25 cellular contexts compared by ENCODE assay signal in the genomic region with DNA sequence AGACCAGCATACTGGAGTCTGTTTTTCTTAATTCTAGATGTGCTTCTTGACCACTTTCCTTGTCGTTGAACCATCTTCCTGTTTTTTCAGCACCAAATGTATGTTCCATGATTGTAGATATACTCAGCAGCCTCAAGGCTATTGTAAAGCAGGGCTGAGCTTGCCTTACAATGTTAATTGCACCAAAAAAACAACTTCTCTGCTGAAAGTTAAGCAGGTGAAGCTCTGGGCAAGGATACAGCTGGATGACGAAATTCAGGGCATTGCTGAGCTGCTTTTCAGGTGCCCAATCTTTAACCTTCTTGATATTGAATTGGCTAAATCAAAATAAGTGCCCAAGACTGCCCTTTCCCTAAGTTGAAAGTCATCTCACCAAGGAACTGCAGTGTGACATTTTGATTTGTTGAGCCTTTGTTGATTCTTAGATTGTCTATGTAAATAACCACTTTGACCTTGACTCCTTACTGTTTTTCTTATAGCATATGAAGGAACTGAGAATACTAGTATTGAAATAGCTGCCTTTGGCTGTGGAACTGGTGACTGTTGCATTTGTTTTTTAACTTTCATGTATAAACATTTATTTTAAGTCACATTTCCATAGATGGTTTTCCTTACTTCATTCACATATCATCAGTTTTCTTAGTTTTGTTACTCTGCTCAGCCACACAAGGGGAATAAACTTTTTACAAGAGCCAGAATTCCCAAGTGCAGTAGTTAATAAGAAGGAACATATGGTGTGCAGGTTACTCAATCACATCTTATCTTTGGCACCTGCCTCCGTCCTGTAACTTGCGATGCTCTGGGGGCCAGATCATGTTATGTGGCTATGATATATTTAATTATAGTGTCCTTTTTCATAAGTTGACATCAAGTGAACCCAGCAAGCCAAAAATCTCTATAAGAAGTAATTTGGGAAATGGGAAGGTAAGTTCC. TPM values are rescaled to one million over a fixed set of nuclear protein-coding genes. Genes with fewer than 3 reads are reported as not detected.
DNase-seq lines count a peak whose midpoint lies in the region; ATAC-seq, FAIRE-seq and TF ChIP-seq lines count a peak whose summit lies in the region.
"Had no signal": no experiment of that assay in that cellular context is flagged by ENCODE, and none has a peak within 500 bp of the region (broad histone marks: within the 10 kb centered on the region; RNA-seq: fewer than 3 reads in every experiment).

No MANE protein-coding gene starts in this region.

- H3K4me3 Mint-ChIP-seq in naive thymus-derived CD4-positive, alpha-beta T cell = peak overlapping the region in 2 of 10 donors; percentile 13 to 39
- no peak overlapping the region for H3K4me3 Mint-ChIP-seq in immature natural killer cell
- H3K4me3 Mint-ChIP-seq: activated B cell treated with CpG ODN at 0.5 μM for 24 hours; activated CD8-positive, alpha-beta memory T cell treated with anti-CD3 and anti-CD28 coated beads, Interleukin-2, amount 10 ng/mL, durations not matched to agents 7 days and 5 days; activated T-helper 1 cell treated with anti-CD3 and anti-CD28 coated beads, Interleukin-12 subunit alpha, Interleukin-12 subunit beta, Interleukin-2, Interleukin-4 antibody, amounts not matched to agents 30 ng/mL and 10 ng/mL and 1 ng/mL, durations not matched to agents 14 hours and 24 hours and 36 hours; endodermal cell; HFFc6; stimulated activated naive CD8-positive, alpha-beta T cell treated with anti-CD3 and anti-CD28 coated beads, Interleukin-15, Interleukin-2, amounts not matched to agents 100 ng/mL and 50 ng/mL, for 24 hours had no signal

- peaks cover 25 to 70% (median 56%) of the 10 kb centered on the region in 7 donors for H3K4me1 Mint-ChIP-seq in naive thymus-derived CD4-positive, alpha-beta T cell
- H3K4me1 Mint-ChIP-seq in immature natural killer cell = peaks cover 21 to 32% of the 10 kb centered on the region in 2 donors

- H3K4me3 ChIP-seq in HEK293 (ENCODE audit: low read depth, low read length) = no peak overlapping the region
- no peak overlapping the region for H3K4me3 ChIP-seq in epithelial cell of esophagus (ENCODE audit: low read length)
- H3K4me3 ChIP-seq in naive thymus-derived CD4-positive, alpha-beta T cell (ENCODE audit: low read length) = no peak overlapping the region
- H3K4me3 ChIP-seq: cardiac muscle cell, gastrocnemius medialis, SJCRH30, tibial nerve had no signal

- no peak for FAIRE-seq in urothelium cell line (lab: Jason Lieb, UNC)
- FAIRE-seq: GM18507 had no signal

- no peaks in the 10 kb centered on the region for H3K27me3 Mint-ChIP-seq in naive thymus-derived CD4-positive, alpha-beta T cell
- H3K27me3 Mint-ChIP-seq in immature natural killer cell (ENCODE audit: low read depth in 3 of 3) = peaks cover 5% of the 10 kb centered on the region in 3 donors
- H3K27me3 Mint-ChIP-seq: activated B cell treated with CpG ODN at 0.5 μM for 24 hours; activated CD8-positive, alpha-beta memory T cell treated with anti-CD3 and anti-CD28 coated beads, Interleukin-2, amount 10 ng/mL, durations not matched to agents 7 days and 5 days; stimulated activated naive CD8-positive, alpha-beta T cell treated with anti-CD3 and anti-CD28 coated beads, Interleukin-15, Interleukin-2, amounts not matched to agents 100 ng/mL and 50 ng/mL, for 24 hours had no signal

- no peak for ATAC-seq in naive thymus-derived CD4-positive, alpha-beta T cell
- ATAC-seq: activated CD8-positive, alpha-beta memory T cell treated with anti-CD3 and anti-CD28 coated beads, Interleukin-2, amount 10 ng/mL, durations not matched to agents 7 days and 5 days; gastrocnemius medialis had no signal

- peak overlapping the region; percentile 32 for H3K27ac ChIP-seq in HEK293 (ENCODE audit: extremely low read depth, low read depth, low read length)
- H3K27ac ChIP-seq in naive thymus-derived CD4-positive, alpha-beta T cell (ENCODE audit: low read depth, low read length) = no peak overlapping the region
- H3K27ac ChIP-seq: cardiac muscle cell, SJCRH30 had no signal

- no peaks in the 10 kb centered on the region for H3K27me3 ChIP-seq in naive thymus-derived CD4-positive, alpha-beta T cell (ENCODE audit: control insufficient read depth in 2 of 2, insufficient read depth in 2 of 2, low read length in 2 of 2)
- H3K27me3 ChIP-seq: cardiac muscle cell, gastrocnemius medialis, SJCRH30, tibial nerve had no signal

- H3K27ac Mint-ChIP-seq in naive thymus-derived CD4-positive, alpha-beta T cell = no peak overlapping the region
- H3K27ac Mint-ChIP-seq in immature natural killer cell = no peak overlapping the region
- H3K27ac Mint-ChIP-seq: activated B cell treated with CpG ODN at 0.5 μM for 24 hours; activated CD8-positive, alpha-beta memory T cell treated with anti-CD3 and anti-CD28 coated beads, Interleukin-2, amount 10 ng/mL, durations not matched to agents 7 days and 5 days; activated T-helper 1 cell treated with anti-CD3 and anti-CD28 coated beads, Interleukin-12 subunit alpha, Interleukin-12 subunit beta, Interleukin-2, Interleukin-4 antibody, amounts not matched to agents 30 ng/mL and 10 ng/mL and 1 ng/mL, durations not matched to agents 14 hours and 24 hours and 36 hours; endodermal cell; HFFc6; stimulated activated naive CD8-positive, alpha-beta T cell treated with anti-CD3 and anti-CD28 coated beads, Interleukin-15, Interleukin-2, amounts not matched to agents 100 ng/mL and 50 ng/mL, for 24 hours had no signal

- intact Hi-C loops in naive thymus-derived CD4-positive, alpha-beta T cell (cut with micrococcal nuclease) = loop anchor here (10.0 kb wide), 3 partner anchors 147 to 977 kb away; partner anchors contain the start of genes SSMEM1 (in 1 of the 2) and TMEM209 (in 1 of the 2)

- H3K9me3 ChIP-seq in HEK293 (ENCODE audit: control insufficient read depth, insufficient read depth, low read depth, low read length) = no peaks in the 10 kb centered on the region
- no peaks in the 10 kb centered on the region for H3K9me3 ChIP-seq in naive thymus-derived CD4-positive, alpha-beta T cell (ENCODE audit: control insufficient read depth in 2 of 3, low read length in 3 of 3)
- H3K9me3 ChIP-seq: gastrocnemius medialis, SJCRH30, tibial nerve had no signal

- CTCF ChIA-PET in HEK293 (lab: Yijun Ruan, JAX) = interaction anchor here (0.5 to 2.0 kb wide), 4 partner anchors 9 to 515 kb away, joined by 4 to 9 read pairs (median 5); no protein-coding TSS in a partner anchor
- CTCF ChIA-PET in naive thymus-derived CD4-positive, alpha-beta T cell (lab: Charles Lee) = interaction anchor here (0.5 to 1.9 kb wide), 4 partner anchors 9 to 123 kb away, joined by 3 to 12 read pairs (median 4); no protein-coding TSS in a partner anchor

- no peaks in the 10 kb centered on the region for H3K9me3 Mint-ChIP-seq in naive thymus-derived CD4-positive, alpha-beta T cell
- no peaks in the 10 kb centered on the region for H3K9me3 Mint-ChIP-seq in immature natural killer cell
- H3K9me3 Mint-ChIP-seq: activated B cell treated with CpG ODN at 0.5 μM for 24 hours; activated T-helper 1 cell treated with anti-CD3 and anti-CD28 coated beads, Interleukin-12 subunit alpha, Interleukin-12 subunit beta, Interleukin-2, Interleukin-4 antibody, amounts not matched to agents 30 ng/mL and 10 ng/mL and 1 ng/mL, durations not matched to agents 14 hours and 24 hours and 36 hours; endodermal cell; HFFc6; stimulated activated naive CD8-positive, alpha-beta T cell treated with anti-CD3 and anti-CD28 coated beads, Interleukin-15, Interleukin-2, amounts not matched to agents 100 ng/mL and 50 ng/mL, for 24 hours had no signal

- POLR2A ChIA-PET in HEK293 (lab: Yijun Ruan, JAX) = no interaction called here
- POLR2A ChIA-PET in naive thymus-derived CD4-positive, alpha-beta T cell (lab: Charles Lee) = interaction anchor here (1.3 kb wide), 1 partner anchor 10 kb away, joined by 3 read pairs; no protein-coding TSS in a partner anchor

- TF ChIP-seq CTCF in HEK293 (tag by site-specific recombination; IDR thresholded peaks at IDR 0.05) (no peak), epithelial cell of esophagus (IDR thresholded peaks at IDR 0.05; ENCODE audit: insufficient read depth, low read depth, low read length, missing control alignments) (no peak)

- H3K4me1 ChIP-seq in HEK293 (ENCODE audit: control insufficient read depth, insufficient read depth, low read length) = peaks cover 17% of the 10 kb centered on the region
- H3K4me1 ChIP-seq in naive thymus-derived CD4-positive, alpha-beta T cell (ENCODE audit: control insufficient read depth in 2 of 2, insufficient read depth in 2 of 2, low read length in 2 of 2) = peaks cover 13 to 16% of the 10 kb centered on the region in 2 donors

- H3K36me3 ChIP-seq in HEK293 (ENCODE audit: control insufficient read depth in 2 of 2, insufficient read depth in 1 of 2, low read length in 2 of 2) = no peaks in the 10 kb centered on the region
- no peaks in the 10 kb centered on the region for H3K36me3 ChIP-seq in naive thymus-derived CD4-positive, alpha-beta T cell (ENCODE audit: control insufficient read depth in 2 of 3, insufficient read depth in 3 of 3, low read length in 3 of 3)
- H3K36me3 ChIP-seq: cardiac muscle cell, gastrocnemius medialis, SJCRH30, tibial nerve had no signal

- DNase-seq in NCI-H2171 treated with DMSO at 0.1 percent for 48 hours (lab: John Stamatoyannopoulos, UW) (peak; percentile 80), epithelial cell of esophagus (ENCODE audit: low read depth) (peak; percentile 31), superior temporal gyrus (ENCODE audit: extremely low spot score) (peak; percentile 11), urothelium cell line (ENCODE audit: low spot score) (no peak), immature natural killer cell (no peak)
- DNase-seq in naive thymus-derived CD4-positive, alpha-beta T cell = no peak
- DNase-seq: activated B cell treated with CpG ODN at 0.5 μM for 24 hours; activated CD8-positive, alpha-beta memory T cell treated with anti-CD3 and anti-CD28 coated beads, Interleukin-2, amount 10 ng/mL, durations not matched to agents 7 days and 5 days; activated naive CD4-positive, alpha-beta T cell treated with anti-CD3 and anti-CD28 coated beads, Interleukin-2, amount 50 U/mL, for 16 hours; amygdala; C1 segment of cervical spinal cord; cortex of kidney; endodermal cell; gastrocnemius medialis; HFFc6; mesenchymal stem cell; NCI-H1092; NCI-H1930 had no signal

- H3K36me3 Mint-ChIP-seq in naive thymus-derived CD4-positive, alpha-beta T cell = peaks cover 0 to 4% (median 3%) of the 10 kb centered on the region in 5 donors
- no peaks in the 10 kb centered on the region for H3K36me3 Mint-ChIP-seq in immature natural killer cell
- H3K36me3 Mint-ChIP-seq: activated CD8-positive, alpha-beta memory T cell treated with anti-CD3 and anti-CD28 coated beads, Interleukin-2, amount 10 ng/mL, durations not matched to agents 7 days and 5 days had no signal

TF ChIP-seq in HEK293, 187 proteins besides CTCF, POLR2A, EP300 and RAD21 (continues in another document):
- TF ChIP-seq PRDM1 (tag by site-specific recombination; IDR thresholded peaks at IDR 0.05) = peak; percentile 25; the same call in 1 of the 2 replicates

RNA-seq across cellular contexts. Expression of gene AHCYL2, which starts 3.1 kb away (rescaled TPM):
- 10 to 100 TPM; 14.4 to 22.2 (median 20.4) TPM for total RNA-seq in naive thymus-derived CD4-positive, alpha-beta T cell
- polyA plus RNA-seq in naive thymus-derived CD4-positive, alpha-beta T cell = 10 to 100 TPM in 1 of 2 donors, 1 to 10 TPM in 1; 8.6 to 13.1 TPM
- 1 to 10 TPM; 5.7 to 6.8 (median 6.8) TPM for polyA plus RNA-seq in immature natural killer cell

RNA-seq across cellular contexts. Expression of gene SMO, which starts 39.5 kb away (rescaled TPM):
- under 1 TPM in 2 of 5 experiments, not detected in 3; 0.11 to 0.22 TPM for total RNA-seq in naive thymus-derived CD4-positive, alpha-beta T cell
- polyA plus RNA-seq in naive thymus-derived CD4-positive, alpha-beta T cell = not detected
- polyA plus RNA-seq in immature natural killer cell = not detected

Comparison
In these comparisons a context has a peak if more than half of its experiments do, and no peak if none do; other contexts are left out.
1. DNase-seq: peak in NCI-H2171 treated with DMSO at 0.1 percent for 48 hours (single experiment), epithelial cell of esophagus (single experiment) and superior temporal gyrus (single experiment); none in urothelium cell line (single experiment), naive thymus-derived CD4-positive, alpha-beta T cell (0 of 9) and immature natural killer cell (0 of 3).